Comparison of ENCODE assay signal across 9 cellular contexts in genomic region chr2:85769236-85769986, GRCh38. TPM values are rescaled to one million over a fixed set of nuclear protein-coding genes. Genes with fewer than 3 reads are reported as not detected.
DNase-seq lines count a peak whose midpoint lies in the region; ATAC-seq and TF ChIP-seq lines count a peak whose summit lies in the region.
"Had no signal": no experiment of that assay in that cellular context is flagged by ENCODE, and none has a peak within 500 bp of the region (broad histone marks: within the 10 kb centered on the region; RNA-seq: fewer than 3 reads in every experiment).

No MANE protein-coding gene starts in this region.

- no peak overlapping the region for H3K4me3 Mint-ChIP-seq in chondrocyte (ENCODE audit: unreplicated experiment)
- no peak overlapping the region for H3K4me3 Mint-ChIP-seq in stimulated activated naive B cell treated with anti-CD40 and anti-IgM and Interleukin-4, amounts not matched to agents 10 μg/mL and 1 μg/mL and 100 μg/mL, for 72 hours
- H3K4me3 Mint-ChIP-seq: dendritic cell treated with granulocyte-macrophage colony-stimulating factor and Interleukin-4, amounts not matched to agents 40 ng/mL and 50 ng/mL, for 4 days had no signal

- H3K27me3 ChIP-seq in ovary = no peaks in the 10 kb centered on the region

- peak; percentile 57 for DNase-seq in NCI-H345 (lab: John Stamatoyannopoulos, UW)
- no peak for DNase-seq in NCI-H345 treated with DMSO at 0.1 percent for 48 hours (lab: John Stamatoyannopoulos, UW; ENCODE audit: unreplicated experiment)
- DNase-seq in NCI-H2029 treated with DMSO at 0.1 percent for 48 hours (lab: John Stamatoyannopoulos, UW) = peak; percentile 35
- no peak for DNase-seq in chondrocyte (ENCODE audit: low spot score)
- no peak for DNase-seq in stimulated activated naive B cell treated with anti-CD40 and anti-IgM and Interleukin-4, amounts not matched to agents 10 μg/mL and 1 μg/mL and 100 μg/mL, for 72 hours
- no peak for DNase-seq in ovary
- no peak for DNase-seq in cerebellar cortex (ENCODE audit: low spot score)

- no peaks in the 10 kb centered on the region for H3K36me3 Mint-ChIP-seq in chondrocyte (ENCODE audit: low read depth)
- no peaks in the 10 kb centered on the region for H3K36me3 Mint-ChIP-seq in stimulated activated naive B cell treated with anti-CD40 and anti-IgM and Interleukin-4, amounts not matched to agents 10 μg/mL and 1 μg/mL and 100 μg/mL, for 72 hours

- ATAC-seq in stimulated activated naive B cell treated with anti-CD40 and anti-IgM and Interleukin-4, amounts not matched to agents 10 μg/mL and 1 μg/mL and 100 μg/mL, for 72 hours (replicated peaks) = peak; percentile 51 to 76
- no peak for ATAC-seq in GM18870 (IDR thresholded peaks at IDR 0.05; ENCODE audit: unreplicated experiment)

- TF ChIP-seq CTCF in chondrocyte (IDR thresholded peaks at IDR 0.05) (peak; percentile 58), ovary (IDR thresholded peaks at IDR 0.05) (no peak)

- no peaks in the 10 kb centered on the region for H3K36me3 ChIP-seq in ovary

- peaks cover 66% of the 10 kb centered on the region for H3K4me1 Mint-ChIP-seq in chondrocyte (ENCODE audit: low read depth)
- H3K4me1 Mint-ChIP-seq in stimulated activated naive B cell treated with anti-CD40 and anti-IgM and Interleukin-4, amounts not matched to agents 10 μg/mL and 1 μg/mL and 100 μg/mL, for 72 hours = peaks cover 6 to 18% of the 10 kb centered on the region in 2 donors

- intact Hi-C loops in ovary (cut with DNase I) = no loop called here

- H3K9me3 ChIP-seq in ovary = no peaks in the 10 kb centered on the region

- H3K4me3 ChIP-seq in ovary = no peak overlapping the region

- no peak overlapping the region for H3K27ac ChIP-seq in ovary

- no peak for TF ChIP-seq POLR2A in ovary (IDR thresholded peaks at IDR 0.05)

- H3K27ac Mint-ChIP-seq in chondrocyte (ENCODE audit: unreplicated experiment) = no peak overlapping the region
- H3K27ac Mint-ChIP-seq in stimulated activated naive B cell treated with anti-CD40 and anti-IgM and Interleukin-4, amounts not matched to agents 10 μg/mL and 1 μg/mL and 100 μg/mL, for 72 hours = no peak overlapping the region
- H3K27ac Mint-ChIP-seq: dendritic cell treated with granulocyte-macrophage colony-stimulating factor and Interleukin-4, amounts not matched to agents 40 ng/mL and 50 ng/mL, for 4 days had no signal

- 78 to 80% (median 79%) methylated on average over 12 of the region's 12 CpGs for WGBS in ovary, 3 donors

- no peaks in the 10 kb centered on the region for H3K9me3 Mint-ChIP-seq in chondrocyte (ENCODE audit: low read depth)
- H3K9me3 Mint-ChIP-seq in stimulated activated naive B cell treated with anti-CD40 and anti-IgM and Interleukin-4, amounts not matched to agents 10 μg/mL and 1 μg/mL and 100 μg/mL, for 72 hours = no peaks in the 10 kb centered on the region
- H3K9me3 Mint-ChIP-seq: dendritic cell treated with granulocyte-macrophage colony-stimulating factor and Interleukin-4, amounts not matched to agents 40 ng/mL and 50 ng/mL, for 4 days had no signal

- TF ChIP-seq EP300 in ovary (IDR thresholded peaks at IDR 0.05) = no peak

- H3K27me3 Mint-ChIP-seq in chondrocyte (ENCODE audit: low read depth) = peaks cover 23% of the 10 kb centered on the region
- peaks cover 59 to 71% of the 10 kb centered on the region in 2 donors for H3K27me3 Mint-ChIP-seq in stimulated activated naive B cell treated with anti-CD40 and anti-IgM and Interleukin-4, amounts not matched to agents 10 μg/mL and 1 μg/mL and 100 μg/mL, for 72 hours

- peaks cover 45% of the 10 kb centered on the region for H3K4me1 ChIP-seq in ovary (ENCODE audit: insufficient read depth)

RNA-seq across cellular contexts. Expression of gene ATOH8, which starts 15.6 kb away (rescaled TPM):
- 2.2 to 10.3 TPM (median 2.7 TPM) in 3 replicates for total RNA-seq in chondrocyte
- total RNA-seq in ovary = 10 to 100 TPM; 10.7 to 37.7 (median 29.6) TPM
- polyA plus RNA-seq in ovary = 10 to 100 TPM in 1 of 2 donors, 1 to 10 TPM in 1; 9.4 to 37.3 TPM

Comparison
In these comparisons a context has a peak if more than half of its experiments do, and no peak if none do; other contexts are left out.
1. DNase-seq: peak in NCI-H345 (single experiment) and NCI-H2029 treated with DMSO at 0.1 percent for 48 hours (single experiment); none in NCI-H345 treated with DMSO at 0.1 percent for 48 hours (single experiment), chondrocyte (single experiment), stimulated activated naive B cell treated with anti-CD40 and anti-IgM and Interleukin-4, amounts not matched to agents 10 μg/mL and 1 μg/mL and 100 μg/mL, for 72 hours (single experiment), ovary (0 of 5) and cerebellar cortex (single experiment).